Comparison of ENCODE assay signal across 10 cellular contexts in genomic region chr2:176177580-176178270, GRCh38. TPM values are rescaled to one million over a fixed set of nuclear protein-coding genes. Genes with fewer than 3 reads are reported as not detected.
DNase-seq lines count a peak whose midpoint lies in the region; ATAC-seq and TF ChIP-seq lines count a peak whose summit lies in the region.
"Had no signal": no experiment of that assay in that cellular context is flagged by ENCODE, and none has a peak within 500 bp of the region (broad histone marks: within the 10 kb centered on the region; RNA-seq: fewer than 3 reads in every experiment).

No MANE protein-coding gene starts in this region.

- H3K4me1 ChIP-seq in esophagus (ENCODE audit: control insufficient read depth in 2 of 2, insufficient read depth in 2 of 2, low read length in 1 of 2) (peaks cover 3 to 8% of the 10 kb centered on the region in 2 donors), sigmoid colon (peaks cover 0 to 19% (median 13%) of the 10 kb centered on the region in 4 donors)

- H3K27me3 ChIP-seq in esophagus (ENCODE audit: control insufficient read depth in 1 of 2, insufficient read depth in 2 of 2, low read length in 2 of 2) (peaks cover 5 to 17% of the 10 kb centered on the region in 2 donors), sigmoid colon (peaks cover 51 to 91% (median 71%) of the 10 kb centered on the region in 3 donors)

- ATAC-seq in GM18867 (IDR thresholded peaks at IDR 0.05; ENCODE audit: unreplicated experiment) (peak; percentile 53), HG02870 (IDR thresholded peaks at IDR 0.05; ENCODE audit: unreplicated experiment) (no peak), left ventricle myocardium superior (no peak)

- TF ChIP-seq EP300 in sigmoid colon (IDR thresholded peaks at IDR 0.05): no peak

- intact Hi-C loops in sigmoid colon (cut with DNase I): no loop called here
- intact Hi-C loops in left ventricle myocardium superior (cut with micrococcal nuclease): no loop called here

- no peaks in the 10 kb centered on the region for H3K36me3 ChIP-seq in esophagus (ENCODE audit: control insufficient read depth in 2 of 2, insufficient read depth in 2 of 2, low read length in 1 of 2)
- H3K36me3 ChIP-seq in sigmoid colon: no peaks in the 10 kb centered on the region

- 6 to 9% methylated on average over 43 of the region's 43 CpGs for WGBS in esophagus, 2 donors
- WGBS in sigmoid colon, 2 donors: 17 to 31% methylated on average over 43 of the region's 43 CpGs

- H3K4me3 ChIP-seq in esophagus (ENCODE audit: low read depth in 1 of 2, low read length in 2 of 2) (peak overlapping the region; percentile 40 to 41), sigmoid colon (peak overlapping the region in 3 of 4 donors; percentile 22 to 34 (median 33))

- DNase-seq in NCI-H2029 treated with DMSO at 0.1 percent for 48 hours (lab: John Stamatoyannopoulos, UW): peak; percentile 28
- DNase-seq in sigmoid colon: no peak
- no peak for DNase-seq in activated CD8-positive, alpha-beta memory T cell treated with anti-CD3 and anti-CD28 coated beads, Interleukin-2, amount 50 U/mL, for 4 hours
- DNase-seq in left ventricle myocardium superior: no peak
- DNase-seq in activated effector memory CD4-positive, alpha-beta T cell treated with anti-CD3 and anti-CD28 coated beads, Interleukin-2, amount 50 U/mL, for 16 hours: no peak

- H3K27ac ChIP-seq in esophagus (ENCODE audit: low read depth in 2 of 2, low read length in 1 of 2): peak overlapping the region in 1 of 2 donors; percentile 6
- H3K27ac ChIP-seq in sigmoid colon: peak overlapping the region in 1 of 4 donors; percentile 12

- no peak for TF ChIP-seq CTCF in sigmoid colon (IDR thresholded peaks at IDR 0.05)

- H3K9me3 ChIP-seq in esophagus (ENCODE audit: control insufficient read depth in 2 of 2, insufficient read depth in 1 of 2, low read depth in 1 of 2, low read length in 1 of 2) (peaks cover 0 to 3% of the 10 kb centered on the region in 2 donors), sigmoid colon (no peaks in the 10 kb centered on the region)

- TF ChIP-seq POLR2A in sigmoid colon (IDR thresholded peaks at IDR 0.05): no peak

RNA-seq across cellular contexts. Expression of gene HOXD1, which starts 10.7 kb away (rescaled TPM):
- polyA plus RNA-seq in esophagus: under 1 TPM; 0.21 to 0.43 TPM
- total RNA-seq in sigmoid colon: under 1 TPM in 3 of 4 donors, not detected in 1; 0.16 to 0.71 (median 0.41) TPM
- 1 to 10 TPM; 3.1 to 4.2 (median 3.6) TPM for polyA plus RNA-seq in sigmoid colon
- total RNA-seq in left ventricle myocardium superior: not detected
- total RNA-seq: myocyte, NCI-H460 had no signal

RNA-seq across cellular contexts. Expression of gene HOXD3, which starts 20.6 kb away (rescaled TPM):
- polyA plus RNA-seq in esophagus (under 1 TPM; 0.35 to 0.77 TPM), sigmoid colon (1 to 10 TPM in 1 of 3 donors, under 1 TPM in 2; 0.60 to 1.4 (median 0.92) TPM)
- total RNA-seq in sigmoid colon (1 to 10 TPM in 3 of 4 donors, under 1 TPM in 1; 0.68 to 4.6 (median 4.1) TPM), left ventricle myocardium superior (0.27 TPM)
- total RNA-seq: myocyte, NCI-H460 had no signal

RNA-seq across cellular contexts. Expression of gene HOXD4, which starts 26.4 kb away (rescaled TPM):
- 1 to 10 TPM in 1 of 2 donors, under 1 TPM in 1; 0.61 to 1.0 TPM for polyA plus RNA-seq in esophagus
- 1 to 10 TPM; 3.4 to 8.0 (median 4.8) TPM for total RNA-seq in sigmoid colon
- 1 to 10 TPM in 1 of 3 donors, under 1 TPM in 1, not detected in 1; 0.60 to 3.1 TPM for polyA plus RNA-seq in sigmoid colon
- 0.22 TPM for total RNA-seq in left ventricle myocardium superior
- total RNA-seq: myocyte, NCI-H460 had no signal

RNA-seq across cellular contexts. Expression of gene HOXD8, which starts 48.2 kb away (rescaled TPM):
- polyA plus RNA-seq in esophagus (1 to 10 TPM; 1.0 to 1.3 TPM), sigmoid colon (10 to 100 TPM in 1 of 3 donors, 1 to 10 TPM in 2; 2.5 to 10.8 (median 3.4) TPM)
- total RNA-seq in sigmoid colon (10 to 100 TPM; 10.2 to 19.7 (median 16.5) TPM), left ventricle myocardium superior (0.92 TPM)

RNA-seq across cellular contexts. Expression of gene HOXD9, which starts 55.2 kb away (rescaled TPM):
- polyA plus RNA-seq in esophagus (1 to 10 TPM in 1 of 2 donors, under 1 TPM in 1; 0.99 to 2.4 TPM), sigmoid colon (1 to 10 TPM in 2 of 3 donors, under 1 TPM in 1; 0.46 to 3.6 (median 1.8) TPM)
- total RNA-seq in sigmoid colon (10 to 100 TPM; 10.6 to 27.1 (median 12.9) TPM), left ventricle myocardium superior (not detected)
- total RNA-seq: NCI-H460 had no signal
